18 cellular contexts compared by ENCODE assay signal in genomic region chr4:184427093-184427492, GRCh38. TPM values are rescaled to one million over a fixed set of nuclear protein-coding genes. Genes with fewer than 3 reads are reported as not detected.
DNase-seq lines count a peak whose midpoint lies in the region; ATAC-seq, FAIRE-seq and TF ChIP-seq lines count a peak whose summit lies in the region.
"Had no signal": no experiment of that assay in that cellular context is flagged by ENCODE, and none has a peak within 500 bp of the region (broad histone marks: within the 10 kb centered on the region; RNA-seq: fewer than 3 reads in every experiment).

No MANE protein-coding gene starts in this region.

- peaks cover 9% of the 10 kb centered on the region; the same call in 1 of the 2 replicates for H3K4me1 ChIP-seq in PC-9 (replicated peaks; ENCODE audit: insufficient read depth)
- H3K4me1 ChIP-seq in GM12878 (ENCODE audit: control insufficient read depth, insufficient read depth, low read length) = peaks cover 15% of the 10 kb centered on the region
- peaks cover 7 to 11% (median 11%) of the 10 kb centered on the region in 3 donors for H3K4me1 ChIP-seq in pancreas
- H3K4me1 ChIP-seq in gastrocnemius medialis = peaks cover 19 to 34% of the 10 kb centered on the region in 2 donors
- peaks cover 3 to 55% (median 22%) of the 10 kb centered on the region in 3 donors for H3K4me1 ChIP-seq in esophagus squamous epithelium
- H3K4me1 ChIP-seq: uterus had no signal

- H3K27ac Mint-ChIP-seq in activated CD4-positive, alpha-beta T cell treated with anti-CD3 and anti-CD28 coated beads, Interleukin-2, amount 10 ng/mL, durations not matched to agents 24 days and 14 days = peak overlapping the region; percentile 22

- SMC1A ChIA-PET in GM12878 (lab: Charles Lee; ENCODE audit: uncharacterized antibody, unreplicated experiment) = interaction anchor here (0.8 to 2.1 kb wide), 5 partner anchors 10 to 46 kb away, joined by 3 to 9 read pairs (median 3); no protein-coding TSS in a partner anchor

- H3K79me2 ChIP-seq in PC-9 (ENCODE audit: low read depth) = no peaks in the 10 kb centered on the region
- peaks cover 32% of the 10 kb centered on the region for H3K79me2 ChIP-seq in GM12878 (ENCODE audit: control insufficient read depth, insufficient read depth, low read length)

- no peaks in the 10 kb centered on the region for H3K27me3 ChIP-seq in PC-9 (ENCODE audit: insufficient read depth, low read depth)
- H3K27me3 ChIP-seq in GM12878 (replicated peaks in 1 of 2; ENCODE audit: control insufficient read depth in 2 of 2, insufficient read depth in 2 of 2, low read length in 1 of 2) = no peaks in the 10 kb centered on the region
- no peaks in the 10 kb centered on the region for H3K27me3 ChIP-seq in pancreas
- no peaks in the 10 kb centered on the region for H3K27me3 ChIP-seq in gastrocnemius medialis
- H3K27me3 ChIP-seq in esophagus squamous epithelium = no peaks in the 10 kb centered on the region
- H3K27me3 ChIP-seq: spleen, uterus had no signal

- H3K36me3 ChIP-seq in PC-9 (ENCODE audit: low read depth) (no peaks in the 10 kb centered on the region; the same call in 1 of the 2 replicates), GM12878 (ENCODE audit: control insufficient read depth in 2 of 2, insufficient read depth in 2 of 2, low read length in 1 of 2) (peaks cover 19 to 33% of the 10 kb centered on the region in 2 experiments), pancreas (peaks cover 0 to 14% (median 4%) of the 10 kb centered on the region in 3 donors), gastrocnemius medialis (peaks cover 0 to 29% of the 10 kb centered on the region in 2 donors), esophagus squamous epithelium (peaks cover 0 to 61% (median 0%) of the 10 kb centered on the region in 3 donors)
- H3K36me3 ChIP-seq: uterus had no signal

- H3K27ac ChIP-seq in PC-9 (no peak overlapping the region), GM12878 (ENCODE audit: control insufficient read depth, insufficient read depth) (peak overlapping the region; percentile 4; the same call in 1 of the 2 replicates), pancreas (no peak overlapping the region), gastrocnemius medialis (peak overlapping the region in 2 of 4 donors; percentile 30 to 55), esophagus squamous epithelium (peak overlapping the region in 2 of 4 donors; percentile 7 to 36)
- H3K27ac ChIP-seq: GM23248 had no signal

- H3K9me3 ChIP-seq in PC-9 (ENCODE audit: insufficient read depth, low read depth) (no peaks in the 10 kb centered on the region), GM12878 (replicated peaks; ENCODE audit: control insufficient read depth, insufficient read depth, low read length) (peaks cover 7% of the 10 kb centered on the region), pancreas (no peaks in the 10 kb centered on the region), gastrocnemius medialis (no peaks in the 10 kb centered on the region), esophagus squamous epithelium (no peaks in the 10 kb centered on the region)
- H3K9me3 ChIP-seq: spleen, uterus had no signal

- no peak for TF ChIP-seq EP300 in GM12878 (IDR thresholded peaks at IDR 0.05; ENCODE audit: borderline replicate concordance in 1 of 2, control insufficient read depth in 1 of 2, low read depth in 2 of 2, low read length in 2 of 2)

- in situ Hi-C loops in GM12878 (cut with MboI) = no loop called here
- in situ Hi-C loops in gastrocnemius medialis (cut with MboI; ENCODE audit: low sequenced_read_pairs in 4 of 4) = no loop called here

- CTCF ChIA-PET in PC-9 (lab: Charles Lee) (interaction anchor here (0.6 kb wide), 1 partner anchor 179 kb away, joined by 5 read pairs; no protein-coding TSS in a partner anchor), GM12878 (lab: Yijun Ruan, JAX) (interaction anchor here (1.0 to 1.2 kb wide), 3 partner anchors 11 to 145 kb away, joined by 3 to 4 read pairs (median 3); no protein-coding TSS in a partner anchor)

- H3K4me1 Mint-ChIP-seq in activated CD4-positive, alpha-beta T cell treated with anti-CD3 and anti-CD28 coated beads, Interleukin-2, amount 10 ng/mL, durations not matched to agents 24 days and 14 days = peaks cover 47% of the 10 kb centered on the region

- DNase-seq in activated CD4-positive, alpha-beta T cell treated with anti-CD3 and anti-CD28 coated beads, Interleukin-2, amount 10 ng/mL, durations not matched to agents 24 days and 14 days = no peak
- DNase-seq in activated CD4-positive, alpha-beta T cell treated with anti-CD3 and anti-CD28 coated beads, Interleukin-2, amount 50 U/mL, for 48 hours = no peak
- DNase-seq in PC-9 (no peak), GM12878 (ENCODE audit: low read depth, low spot score) (no peak), pancreas (no peak), gastrocnemius medialis (no peak), esophagus squamous epithelium (lab: John Stamatoyannopoulos, UW) (no peak)
- DNase-seq: amygdala; GM23248; NCI-H1105; spleen; stimulated activated naive CD4-positive, alpha-beta T cell; uterus had no signal

- H3K27me3 Mint-ChIP-seq in activated CD4-positive, alpha-beta T cell treated with anti-CD3 and anti-CD28 coated beads, Interleukin-2, amount 10 ng/mL, durations not matched to agents 24 days and 14 days = no peaks in the 10 kb centered on the region

- H3K4me3 Mint-ChIP-seq in activated CD4-positive, alpha-beta T cell treated with anti-CD3 and anti-CD28 coated beads, Interleukin-2, amount 10 ng/mL, durations not matched to agents 24 days and 14 days = no peak overlapping the region
- H3K4me3 Mint-ChIP-seq: CD14-positive monocyte had no signal

- no peaks in the 10 kb centered on the region for H3K9me3 Mint-ChIP-seq in activated CD4-positive, alpha-beta T cell treated with anti-CD3 and anti-CD28 coated beads, Interleukin-2, amount 10 ng/mL, durations not matched to agents 24 days and 14 days

- intact Hi-C loops in activated CD4-positive, alpha-beta T cell treated with anti-CD3 and anti-CD28 coated beads, Interleukin-2, amount 10 ng/mL, durations not matched to agents 24 days and 14 days (cut with micrococcal nuclease) = no loop called here
- intact Hi-C loops in PC-9 (cut with micrococcal nuclease; ENCODE audit: unreplicated experiment) (no loop called here), GM12878 (cut with micrococcal nuclease; ENCODE audit: unreplicated experiment) (no loop called here), pancreas (cut with DNase I) (no loop called here), gastrocnemius medialis (cut with DNase I; ENCODE audit: low total_unique reads) (no loop called here), esophagus squamous epithelium (cut with DNase I) (no loop called here)

- TF ChIP-seq CTCF in PC-9 (conservative IDR thresholded peaks at IDR 0.05) (no peak), GM12878 (IDR thresholded peaks at IDR 0.05 in 2 of 3, conservative IDR thresholded peaks at IDR 0.05 in 1 of 3; ENCODE audit: control insufficient read depth in 2 of 3, extremely low read depth in 1 of 3, insufficient read depth in 1 of 3, low read depth in 3 of 3, low read length in 3 of 3) (no peak), pancreas (IDR thresholded peaks at IDR 0.05) (no peak), gastrocnemius medialis (IDR thresholded peaks at IDR 0.05 in 4 of 5, conservative IDR thresholded peaks at IDR 0.05 in 1 of 5) (no peak), esophagus squamous epithelium (IDR thresholded peaks at IDR 0.05) (no peak)

- TF ChIP-seq POLR2A in GM12878 (IDR thresholded peaks at IDR 0.05; ENCODE audit: low read depth, low read length) = no peak
- no peak for TF ChIP-seq POLR2A in gastrocnemius medialis (IDR thresholded peaks at IDR 0.05)
- no peak for TF ChIP-seq POLR2A in esophagus squamous epithelium (IDR thresholded peaks at IDR 0.05)

- no peaks in the 10 kb centered on the region for H3K9me2 ChIP-seq in PC-9 (ENCODE audit: insufficient read depth)

- H3K4me2 ChIP-seq in PC-9 = 0 out of 2 replicates have a peak overlapping the region, but pooled peaks have one; percentile 15
- H3K4me2 ChIP-seq in GM12878 (ENCODE audit: control insufficient read depth, insufficient read depth) = no peak overlapping the region

- FAIRE-seq in GM12878 (lab: Jason Lieb, UNC) (no peak), pancreas (lab: Jason Lieb, UNC) (no peak)
- FAIRE-seq: GM12891 had no signal

- no peaks in the 10 kb centered on the region for H3F3A ChIP-seq in PC-9 (ENCODE audit: insufficient read depth, low read depth)

- no peak for TF ChIP-seq RAD21 in GM12878 (IDR thresholded peaks at IDR 0.05; ENCODE audit: insufficient read depth, low read depth, low read length)

- POLR2A ChIA-PET in PC-9 (lab: Charles Lee; ENCODE audit: unreplicated experiment) = no interaction called here
- POLR2A ChIA-PET in GM12878 (lab: Charles Lee) = interaction anchor here (0.7 to 1.3 kb wide), 2 partner anchors 9 to 46 kb away, joined by 3 read pairs; no protein-coding TSS in a partner anchor

- no peak for ATAC-seq in GM12878
- peak in 3 of 4 donors; percentile 24 to 52 (median 32) for ATAC-seq in pancreas
- ATAC-seq in gastrocnemius medialis = no peak
- no peak for ATAC-seq in GM21360 (IDR thresholded peaks at IDR 0.05; ENCODE audit: unreplicated experiment)
- ATAC-seq: left lobe of liver, SK-N-SH treated with all-trans-retinoic acid at 6 μM for 48 hours had no signal

- no peak overlapping the region for H3K4me3 ChIP-seq in PC-9
- H3K4me3 ChIP-seq in GM12878 = no peak overlapping the region
- no peak overlapping the region for H3K4me3 ChIP-seq in pancreas
- no peak overlapping the region for H3K4me3 ChIP-seq in gastrocnemius medialis
- H3K4me3 ChIP-seq in esophagus squamous epithelium = no peak overlapping the region
- H3K4me3 ChIP-seq: GM23248, spleen, uterus had no signal

- RAD21 ChIA-PET in GM12878 (lab: Charles Lee; ENCODE audit: unreplicated experiment) = interaction anchor here (1.2 to 1.5 kb wide), 2 partner anchors 100 to 188 kb away, joined by 3 read pairs; no protein-coding TSS in a partner anchor

- no peak overlapping the region for H2AFZ ChIP-seq in PC-9
- no peak overlapping the region for H2AFZ ChIP-seq in GM12878 (ENCODE audit: control insufficient read depth, low read depth, low read length)
- H2AFZ ChIP-seq: GM23248 had no signal

- WGBS in GM12878 (ENCODE audit: insufficient coverage, insufficient replicate concordance, low lambda C conversion rate, missing lambda C conversion rate) = 55% methylated on average over 3 of the region's 3 CpGs
- 86 to 88% methylated on average over 3 of the region's 3 CpGs for WGBS in pancreas, 2 donors
- 85 to 94% methylated on average over 3 of the region's 3 CpGs for WGBS in esophagus squamous epithelium, 2 donors

- H3K9ac ChIP-seq in GM12878 (ENCODE audit: control insufficient read depth, insufficient read depth, low read length) = no peak overlapping the region
- H3K9ac ChIP-seq: GM23248 had no signal

- H4K20me1 ChIP-seq in PC-9 (ENCODE audit: insufficient read depth) (no peaks in the 10 kb centered on the region), GM12878 (ENCODE audit: control insufficient read depth, insufficient read depth) (0 out of 2 replicates have a peak, but pooled peaks cover 2% of the 10 kb centered on the region)

- BruUV-seq in PC-9 (replicated peaks; lab: Mats Ljungman, UMichigan) = no TSS peak
- no TSS peak for BruUV-seq in GM12878 (replicated peaks; lab: Mats Ljungman, UMichigan)

- peaks cover 56% of the 10 kb centered on the region for H3K36me3 Mint-ChIP-seq in activated CD4-positive, alpha-beta T cell treated with anti-CD3 and anti-CD28 coated beads, Interleukin-2, amount 10 ng/mL, durations not matched to agents 24 days and 14 days (ENCODE audit: low read depth)

RNA-seq across cellular contexts. Expression of gene IRF2, which starts 47.3 kb away (rescaled TPM):
- total RNA-seq in activated CD4-positive, alpha-beta T cell treated with anti-CD3 and anti-CD28 coated beads, Interleukin-2, amount 10 ng/mL, durations not matched to agents 24 days and 14 days = 48.7 and 50.0 TPM in 2 replicates
- total RNA-seq in PC-9 (2021) (27.4 and 34.4 TPM in 2 replicates), GM12878 (2014; rRNA removed) (44.7 and 45.1 TPM in 2 replicates), GM12878 (2014; rRNA removed; fragmentation: Illumina TruSeq; extraction: Trizol) (51.1 and 51.9 TPM in 2 replicates), GM12878 (2021) (52.2 and 65.7 TPM in 2 replicates), pancreas (10 to 100 TPM in 5 of 6 donors, 1 to 10 TPM in 1; 7.4 to 32.3 (median 14.2) TPM), gastrocnemius medialis (10 to 100 TPM; 20.9 to 37.1 (median 32.8) TPM), esophagus squamous epithelium (10 to 100 TPM; 16.6 to 30.2 (median 23.4) TPM)
- 70.0 and 78.5 TPM in 2 replicates for total RNA-seq in GM12878 (2013; cell fraction: nucleolus; rRNA removed)
- polyA plus RNA-seq in GM12878 (2011; ENCODE audit: low read depth) = 39.3 TPM
- polyA plus RNA-seq in GM12878 (2011; rRNA removed) (90.3 and 99.3 TPM in 2 replicates), GM12878 (2014; fragmentation: Illumina TruSeq; extraction: Trizol) (79.9 and 96.4 TPM in 2 replicates), GM12878 (2014; fragmentation: Nextera tagmentation; extraction: Ambion mirVana) (10 to 100 TPM; 58.4 to 59.9 TPM), GM12878 (2014; rRNA removed) (46.6 and 52.8 TPM in 2 replicates), GM12878 (2016; fragmentation: Nextera tagmentation; extraction: Ambion mirVana) (10 to 100 TPM; 59.4 to 66.0 TPM), pancreas (1 to 10 TPM; 6.8 to 10.0 TPM)
- polyA plus RNA-seq in GM12878 (2011; cell fraction: cytosol; rRNA removed) = 74.6 and 83.1 TPM in 2 replicates
- 54.1 and 58.8 TPM in 2 replicates for polyA plus RNA-seq in GM12878 (2011; cell fraction: nucleus; rRNA removed)
- polyA plus RNA-seq in GM12878 (2012) = 49.9 and 58.7 TPM in 2 replicates
- polyA minus RNA-seq in GM12878 (2011; rRNA and poly(A)+ RNA removed) = 79.3 and 83.9 TPM in 2 replicates
- 40.8 and 41.5 TPM in 2 replicates for polyA minus RNA-seq in GM12878 (2011; cell fraction: cytosol; rRNA and poly(A)+ RNA removed)
- 22.8 and 36.9 TPM in 2 replicates for polyA minus RNA-seq in GM12878 (2011; cell fraction: nucleus; rRNA and poly(A)+ RNA removed)

Comparison
In these comparisons a context has a peak if more than half of its experiments do, and no peak if none do; other contexts are left out.
1. ATAC-seq: peak in pancreas (3 of 4); none in GM12878 (single experiment), gastrocnemius medialis (0 of 2) and GM21360 (single experiment).